In genomic region chr16:69328854-69329316, GRCh38 we compare ENCODE assay signal across 8 cellular contexts. TPM values are rescaled to one million over a fixed set of nuclear protein-coding genes. Genes with fewer than 3 reads are reported as not detected.
A peak's percentile ranks its signal among the peaks of the same experiment; 100 is the strongest.
DNase-seq lines count a peak whose midpoint lies in the region; ATAC-seq and TF ChIP-seq lines count a peak whose summit lies in the region.

No MANE protein-coding gene starts in this region.

- no peak for TF ChIP-seq POLR2A in GM18505 (IDR thresholded peaks at IDR 0.05; ENCODE audit: borderline replicate concordance, extremely low read depth, insufficient read depth, insufficient read length)

- peaks cover 19% of the 10 kb centered on the region for H3K4me1 ChIP-seq in MM.1S (ENCODE audit: low read length)

- peaks cover 24% of the 10 kb centered on the region for H3K4me1 Mint-ChIP-seq in MCF 10A (ENCODE audit: insufficient read depth, unreplicated experiment)
- peaks cover 43% of the 10 kb centered on the region for H3K4me1 Mint-ChIP-seq in nephron progenitor cell

- H3K27me3 ChIP-seq in MM.1S (replicated peaks; ENCODE audit: insufficient read depth, low read length) = no peaks in the 10 kb centered on the region

- BruUV-seq in MCF 10A (replicated peaks; lab: Mats Ljungman, UMichigan) = no TSS peak

- H3K4me3 ChIP-seq in MM.1S (ENCODE audit: low read length) = peak overlapping the region; percentile 92

- H3K79me2 ChIP-seq in MM.1S (ENCODE audit: low read length) = peaks cover 62% of the 10 kb centered on the region

- no peak overlapping the region for H3K27ac ChIP-seq in MM.1S (ENCODE audit: low read length)

- H3F3A ChIP-seq in MM.1S (ENCODE audit: insufficient read depth, low read length) = peaks cover 9% of the 10 kb centered on the region

- peak overlapping the region; percentile 69; the same call in 1 of the 2 replicates for H3K9ac ChIP-seq in MM.1S (ENCODE audit: low read length)

- POLR2A ChIA-PET in MCF 10A (lab: Yijun Ruan, JAX) = interaction anchor here (0.6 to 9.0 kb wide), 15 partner anchors 11 to 1469 kb away, joined by 3 to 114 read pairs (median 4); partner anchors contain the start of genes CHTF8, COG8, NIP7 and SNTB2

- H3K36me3 Mint-ChIP-seq in MCF 10A (ENCODE audit: insufficient read depth, unreplicated experiment) (peaks cover 81% of the 10 kb centered on the region), nephron progenitor cell (ENCODE audit: low read depth) (peaks cover 49% of the 10 kb centered on the region)

- peak overlapping the region; percentile 100 for H3K4me2 ChIP-seq in MM.1S (ENCODE audit: low read depth, low read length)

- DNase-seq in Caki2 (ENCODE audit: low read depth) (peak; percentile 58), MM.1S (no peak), MCF 10A (ENCODE audit: unreplicated experiment) (peak; percentile 70), nephron progenitor cell (no peak), AML-193 (lab: John Stamatoyannopoulos, UW) (no peak)

- H3K9me3 ChIP-seq in MM.1S (replicated peaks; ENCODE audit: insufficient read depth, low read length) = no peaks in the 10 kb centered on the region

- H3K9me3 Mint-ChIP-seq in MCF 10A (ENCODE audit: unreplicated experiment) (no peaks in the 10 kb centered on the region), nephron progenitor cell (no peaks in the 10 kb centered on the region)

- in situ Hi-C loops in Caki2 (cut with HindIII; ENCODE audit: low pct_unique_long_range_greater_than_20kb, low sequenced_read_pairs) = no loop called here

- no peak for TF ChIP-seq CTCF in MM.1S (IDR thresholded peaks at IDR 0.05; ENCODE audit: low read length)
- TF ChIP-seq CTCF in MCF 10A (IDR thresholded peaks at IDR 0.05; ENCODE audit: unreplicated experiment) = no peak
- TF ChIP-seq CTCF in nephron progenitor cell (IDR thresholded peaks at IDR 0.05) = no peak

- intact Hi-C loops in MCF 10A (cut with micrococcal nuclease) = no loop called here

- H3K27ac Mint-ChIP-seq in MCF 10A (ENCODE audit: low read depth, unreplicated experiment) (peak overlapping the region; percentile 35), nephron progenitor cell (peak overlapping the region; percentile 48)

- H2AFZ ChIP-seq in MM.1S (ENCODE audit: low read length) = no peak overlapping the region

- H3K27me3 Mint-ChIP-seq in MCF 10A (ENCODE audit: insufficient read depth, unreplicated experiment) (no peaks in the 10 kb centered on the region), nephron progenitor cell (ENCODE audit: low read depth, poor library complexity) (no peaks in the 10 kb centered on the region)

- H3K36me3 ChIP-seq in MM.1S (replicated peaks; ENCODE audit: insufficient read depth, low read length) = peaks cover 14% of the 10 kb centered on the region

- CTCF ChIA-PET in MCF 10A (lab: Yijun Ruan, JAX) = interaction anchor here (0.7 to 1.5 kb wide), 5 partner anchors 10 to 330 kb away, joined by 3 to 5 read pairs (median 3); no protein-coding TSS in a partner anchor

- ATAC-seq in GM18858 (IDR thresholded peaks at IDR 0.05; ENCODE audit: unreplicated experiment) (no peak), GM18505 (IDR thresholded peaks at IDR 0.05; ENCODE audit: unreplicated experiment) (no peak), GM18519 (IDR thresholded peaks at IDR 0.05; ENCODE audit: low FRiP score, unreplicated experiment) (no peak)

- peak overlapping the region; percentile 81 for H3K4me3 Mint-ChIP-seq in MCF 10A (ENCODE audit: unreplicated experiment)
- H3K4me3 Mint-ChIP-seq in nephron progenitor cell = peak overlapping the region; percentile 86

- no peaks in the 10 kb centered on the region; the same call in 1 of the 2 replicates for H4K20me1 ChIP-seq in MM.1S (ENCODE audit: insufficient read depth, low read length)

- H3K9me2 ChIP-seq in MM.1S (replicated peaks; ENCODE audit: insufficient read depth, low read length) = no peaks in the 10 kb centered on the region

RNA-seq across cellular contexts. Expression of gene PDF, which starts 1.5 kb away (rescaled TPM):
- 21.5 and 26.7 TPM in 2 replicates for total RNA-seq in Caki2 (2014; rRNA removed; shearing (Covaris generic); ENCODE audit: low replicate concordance)
- 19.4 and 24.8 TPM in 2 replicates for total RNA-seq in MCF 10A (2022)

RNA-seq across cellular contexts. Expression of gene COG8, which starts 10.5 kb away (rescaled TPM):
- total RNA-seq in Caki2 (2014; rRNA removed; shearing (Covaris generic); ENCODE audit: low replicate concordance) = 56.2 and 68.1 TPM in 2 replicates
- total RNA-seq in MCF 10A (2022) = 29.3 and 33.3 TPM in 2 replicates

RNA-seq across cellular contexts. Expression of gene NIP7, which starts 10.7 kb away (rescaled TPM):
- total RNA-seq in Caki2 (2014; rRNA removed; shearing (Covaris generic); ENCODE audit: low replicate concordance) = 18.7 and 25.7 TPM in 2 replicates
- total RNA-seq in MCF 10A (2022) = 55.4 and 62.1 TPM in 2 replicates

RNA-seq across cellular contexts. Expression of gene VPS4A, which starts 17.7 kb away (rescaled TPM):
- 33.2 and 38.9 TPM in 2 replicates for total RNA-seq in Caki2 (2014; rRNA removed; shearing (Covaris generic); ENCODE audit: low replicate concordance)
- total RNA-seq in MCF 10A (2022) = 34.4 and 38.6 TPM in 2 replicates

RNA-seq across cellular contexts. Expression of gene TMED6, which starts 22.7 kb away (rescaled TPM):
- total RNA-seq in Caki2 (2014; rRNA removed; shearing (Covaris generic); ENCODE audit: low replicate concordance) = 4.1 TPM in 1 of 2 replicates, not detected in the other
- total RNA-seq in MCF 10A (2022) = 0.51 and 1.2 TPM in 2 replicates

Comparison
In these comparisons a context has a peak if more than half of its experiments do, and no peak if none do; other contexts are left out.
1. DNase-seq: peak in Caki2 (single experiment) and MCF 10A (single experiment); none in MM.1S (single experiment), nephron progenitor cell (single experiment) and AML-193 (0 of 2).